15 cellular contexts compared by ENCODE assay signal in genomic region chr6:136108591-136108990, GRCh38.
"Had no signal": no experiment of that assay in that cellular context is flagged by ENCODE, and none has a peak within 500 bp of the region (broad histone marks: within the 10 kb centered on the region; RNA-seq: fewer than 3 reads in every experiment).

No MANE protein-coding gene starts in this region.

- H3K27me3 ChIP-seq: hepatocyte, neutrophil, pancreas, spleen had no signal

- H3K27ac Mint-ChIP-seq: activated naive CD8-positive, alpha-beta T cell; activated T-cell treated with anti-CD3 and anti-CD28 coated beads, Interleukin-2, amount 50 U/mL, for 72 hours; stimulated activated naive B cell treated with anti-CD40 and anti-IgM and Interleukin-4, amounts not matched to agents 10 μg/mL and 1 μg/mL and 100 μg/mL, for 72 hours; T-helper 2 cell treated with Interferon-gamma antibody and Interleukin-4, amounts not matched to agents 5 μg/mL and 100 μg/mL, for 36 hours had no signal

- DNase-seq: activated CD4-positive, alpha-beta T cell treated with anti-CD3 and anti-CD28 coated beads, Interleukin-2, amount 50 U/mL, for 4 hours; activated gamma-delta T cell treated with Interleukin-2 at 50 U/mL for 16 hours; activated T-cell treated with anti-CD3 and anti-CD28 coated beads, Interleukin-2, amount 50 U/mL, for 72 hours; erythroblast; left colon; pancreas; SK-N-SH; spleen; stimulated activated CD4-positive, alpha-beta T cell treated with anti-CD3 and anti-CD28 coated beads, Interleukin-4, amount 100 ng/mL, for 4 hours; stimulated activated naive B cell treated with anti-CD40 and anti-IgM and Interleukin-4, amounts not matched to agents 10 μg/mL and 1 μg/mL and 100 μg/mL, for 72 hours had no signal

- ATAC-seq: activated T-cell treated with anti-CD3 and anti-CD28 coated beads, Interleukin-2, amount 50 U/mL, for 72 hours; left colon; pancreas; sciatic nerve; stimulated activated naive B cell treated with anti-CD40 and anti-IgM and Interleukin-4, amounts not matched to agents 10 μg/mL and 1 μg/mL and 100 μg/mL, for 72 hours had no signal

- H3K36me3 ChIP-seq: neutrophil, pancreas, spleen had no signal

- H3K4me1 Mint-ChIP-seq: stimulated activated naive B cell treated with anti-CD40 and anti-IgM and Interleukin-4, amounts not matched to agents 10 μg/mL and 1 μg/mL and 100 μg/mL, for 72 hours had no signal

- H3K36me3 Mint-ChIP-seq: activated naive CD8-positive, alpha-beta T cell had no signal

- H3K27ac ChIP-seq: hepatocyte, neutrophil, pancreas, spleen had no signal

- H3K9me3 Mint-ChIP-seq: activated T-cell treated with anti-CD3 and anti-CD28 coated beads, Interleukin-2, amount 50 U/mL, for 72 hours; stimulated activated naive B cell treated with anti-CD40 and anti-IgM and Interleukin-4, amounts not matched to agents 10 μg/mL and 1 μg/mL and 100 μg/mL, for 72 hours; T-helper 2 cell treated with Interferon-gamma antibody and Interleukin-4, amounts not matched to agents 5 μg/mL and 100 μg/mL, for 36 hours had no signal

- H3K4me3 Mint-ChIP-seq: activated naive CD8-positive, alpha-beta T cell; activated T-cell treated with anti-CD3 and anti-CD28 coated beads, Interleukin-2, amount 50 U/mL, for 72 hours; stimulated activated naive B cell treated with anti-CD40 and anti-IgM and Interleukin-4, amounts not matched to agents 10 μg/mL and 1 μg/mL and 100 μg/mL, for 72 hours; T-helper 2 cell treated with Interferon-gamma antibody and Interleukin-4, amounts not matched to agents 5 μg/mL and 100 μg/mL, for 36 hours had no signal

- H3K4me3 ChIP-seq: hepatocyte, pancreas, spleen had no signal

- H3K27me3 Mint-ChIP-seq: stimulated activated naive B cell treated with anti-CD40 and anti-IgM and Interleukin-4, amounts not matched to agents 10 μg/mL and 1 μg/mL and 100 μg/mL, for 72 hours had no signal

- H3K9me3 ChIP-seq: neutrophil, pancreas, SK-N-SH, spleen had no signal

- H3K4me1 ChIP-seq: pancreas had no signal
